ENCODE assay signal across 13 cellular contexts in genomic region chr2:160238392-160238791, GRCh38. TPM values are rescaled to one million over a fixed set of nuclear protein-coding genes. Genes with fewer than 3 reads are reported as not detected.
"Had no signal": no experiment of that assay in that cellular context is flagged by ENCODE, and none has a peak within 500 bp of the region (broad histone marks: within the 10 kb centered on the region; RNA-seq: fewer than 3 reads in every experiment).

No MANE protein-coding gene starts in this region.

- H3K9me3 Mint-ChIP-seq: activated CD4-positive, alpha-beta memory T cell treated with anti-CD3 and anti-CD28 coated beads, Interleukin-2, amount 10 ng/mL, durations not matched to agents 7 days and 5 days; activated naive CD8-positive, alpha-beta T cell treated with anti-CD3 and anti-CD28 coated beads, Interleukin-2, amount 10 ng/mL, durations not matched to agents 7 days and 5 days; immature natural killer cell; neural progenitor cell; T-cell had no signal

- H3K27ac Mint-ChIP-seq: activated CD4-positive, alpha-beta memory T cell treated with anti-CD3 and anti-CD28 coated beads, Interleukin-2, amount 10 ng/mL, durations not matched to agents 7 days and 5 days; activated naive CD8-positive, alpha-beta T cell treated with anti-CD3 and anti-CD28 coated beads, Interleukin-2, amount 10 ng/mL, durations not matched to agents 7 days and 5 days; immature natural killer cell; neural progenitor cell; T-cell had no signal

- H3K4me1 Mint-ChIP-seq: activated CD4-positive, alpha-beta memory T cell treated with anti-CD3 and anti-CD28 coated beads, Interleukin-2, amount 10 ng/mL, durations not matched to agents 7 days and 5 days; activated naive CD8-positive, alpha-beta T cell treated with anti-CD3 and anti-CD28 coated beads, Interleukin-2, amount 10 ng/mL, durations not matched to agents 7 days and 5 days; immature natural killer cell; T-cell had no signal

- FAIRE-seq: small intestine had no signal

- DNase-seq: activated CD4-positive, alpha-beta memory T cell treated with anti-CD3 and anti-CD28 coated beads, Interleukin-2, amount 10 ng/mL, durations not matched to agents 7 days and 5 days; activated naive CD8-positive, alpha-beta T cell treated with anti-CD3 and anti-CD28 coated beads, Interleukin-2, amount 10 ng/mL, durations not matched to agents 7 days and 5 days; anterior cingulate cortex; immature natural killer cell; mesendoderm; small intestine; T-cell; T1000 had no signal

- H2AFZ ChIP-seq: parathyroid adenoma had no signal

- ATAC-seq: left lobe of liver, T-cell had no signal

- H3K36me3 ChIP-seq: neural progenitor cell, tibial nerve had no signal

- H3K27ac ChIP-seq: neural progenitor cell, parathyroid adenoma, tibial nerve, VCaP had no signal

- H3K4me2 ChIP-seq: neural progenitor cell had no signal

- H3K27me3 ChIP-seq: neural progenitor cell, tibial nerve had no signal

- H3K4me3 ChIP-seq: neural progenitor cell, tibial nerve had no signal

- H3K9me3 ChIP-seq: tibial nerve had no signal

- H3K36me3 Mint-ChIP-seq: activated naive CD8-positive, alpha-beta T cell treated with anti-CD3 and anti-CD28 coated beads, Interleukin-2, amount 10 ng/mL, durations not matched to agents 7 days and 5 days; immature natural killer cell; neural progenitor cell; T-cell had no signal

- H3K4me1 ChIP-seq: neural progenitor cell, tibial nerve had no signal

- H3K9ac ChIP-seq: neural progenitor cell, parathyroid adenoma had no signal

- H3K4me3 Mint-ChIP-seq: activated CD4-positive, alpha-beta memory T cell treated with anti-CD3 and anti-CD28 coated beads, Interleukin-2, amount 10 ng/mL, durations not matched to agents 7 days and 5 days; activated naive CD8-positive, alpha-beta T cell treated with anti-CD3 and anti-CD28 coated beads, Interleukin-2, amount 10 ng/mL, durations not matched to agents 7 days and 5 days; immature natural killer cell; neural progenitor cell; T-cell had no signal

- H3K79me2 ChIP-seq: parathyroid adenoma had no signal

RNA-seq across cellular contexts. Expression of gene ITGB6, which starts 38.3 kb away (rescaled TPM):
- total RNA-seq: activated CD4-positive, alpha-beta memory T cell treated with anti-CD3 and anti-CD28 coated beads, Interleukin-2, amount 10 ng/mL, durations not matched to agents 7 days and 5 days; activated naive CD8-positive, alpha-beta T cell treated with anti-CD3 and anti-CD28 coated beads, Interleukin-2, amount 10 ng/mL, durations not matched to agents 7 days and 5 days; tibial nerve had no signal
- polyA plus RNA-seq: immature natural killer cell had no signal
